ENCODE assay signal across 8 cellular contexts in the genomic region with DNA sequence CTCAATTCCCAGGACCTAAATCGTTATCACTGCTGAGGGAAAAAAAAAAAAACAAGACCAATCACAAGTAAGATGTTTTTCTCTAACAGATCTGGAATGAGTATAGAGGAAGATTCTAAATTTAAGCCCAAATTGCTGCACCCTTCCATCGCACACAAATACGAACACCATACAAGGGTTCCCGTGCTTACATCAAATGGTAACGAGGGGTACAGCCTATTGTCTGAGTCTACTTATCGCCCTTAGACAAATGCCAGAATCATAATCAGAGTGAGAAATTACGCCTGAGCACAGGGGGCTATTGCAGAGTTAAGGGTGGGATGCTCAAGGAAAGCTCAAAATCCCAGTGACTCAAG. TPM values are rescaled to one million over a fixed set of nuclear protein-coding genes. Genes with fewer than 3 reads are reported as not detected.
DNase-seq lines count a peak whose midpoint lies in the region; ATAC-seq and TF ChIP-seq lines count a peak whose summit lies in the region.

No MANE protein-coding gene starts in this region.

- CTCF ChIA-PET in naive thymus-derived CD4-positive, alpha-beta T cell (lab: Charles Lee), result interaction anchor here (0.7 to 0.9 kb wide), 2 partner anchors 74 to 75 kb away, joined by 3 to 4 read pairs; no protein-coding TSS in a partner anchor

- H3K27ac ChIP-seq in duodenal mucosa (ENCODE audit: low read depth, low read length), result peak overlapping the region; percentile 89
- H3K27ac ChIP-seq in naive thymus-derived CD4-positive, alpha-beta T cell (ENCODE audit: low read depth, low read length), result peak overlapping the region; percentile 98

- peak overlapping the region; percentile 62 to 83 for H3K9ac ChIP-seq in duodenal mucosa (ENCODE audit: low read depth in 1 of 2, low read length in 2 of 2)

- POLR2A ChIA-PET in naive thymus-derived CD4-positive, alpha-beta T cell (lab: Charles Lee), result interaction anchor here (0.8 to 2.3 kb wide), 9 partner anchors 17 to 270 kb away, joined by 3 to 13 read pairs (median 3); no protein-coding TSS in a partner anchor

- peak overlapping the region; percentile 87 to 96 (median 94) for H3K4me3 Mint-ChIP-seq in naive thymus-derived CD4-positive, alpha-beta T cell

- intact Hi-C loops in naive thymus-derived CD4-positive, alpha-beta T cell (cut with micrococcal nuclease), result loop anchor here (1.0 to 10.0 kb wide), 27 partner anchors 11 to 1985 kb away; partner anchors contain the start of genes GPALPP1 (in 2 of the 2), GTF2F2 (in 2 of the 2), LRCH1 (in 2 of the 2) and LRRC63 (in 2 of the 2)

- ATAC-seq in GM19324 (IDR thresholded peaks at IDR 0.05; ENCODE audit: low FRiP score, unreplicated experiment) (peak; percentile 11), GM19035 (IDR thresholded peaks at IDR 0.05; ENCODE audit: unreplicated experiment) (no peak), HG02763 (IDR thresholded peaks at IDR 0.05; ENCODE audit: unreplicated experiment) (no peak)
- peak; percentile 20 for ATAC-seq in naive thymus-derived CD4-positive, alpha-beta T cell

- peaks cover 10 to 13% of the 10 kb centered on the region in 2 donors for H3K4me1 ChIP-seq in duodenal mucosa (ENCODE audit: control insufficient read depth in 1 of 2, insufficient read depth in 2 of 2, low read length in 2 of 2)
- H3K4me1 ChIP-seq in naive thymus-derived CD4-positive, alpha-beta T cell (ENCODE audit: control insufficient read depth in 2 of 2, insufficient read depth in 2 of 2, low read length in 2 of 2), result peaks cover 22 to 26% of the 10 kb centered on the region in 2 donors

- in situ Hi-C loops in KBM-7 (cut with MboI; ENCODE audit: low pct_unique_long_range_greater_than_20kb, low sequenced_read_pairs), result no loop called here

- no peak for TF ChIP-seq CTCF in LNCaP clone FGC (IDR thresholded peaks at IDR 0.05; ENCODE audit: control insufficient read depth, extremely low read depth, insufficient read depth)

- peaks cover 20 to 69% (median 52%) of the 10 kb centered on the region in 7 donors for H3K4me1 Mint-ChIP-seq in naive thymus-derived CD4-positive, alpha-beta T cell

- peaks cover 0 to 16% (median 3%) of the 10 kb centered on the region in 5 donors for H3K36me3 Mint-ChIP-seq in naive thymus-derived CD4-positive, alpha-beta T cell

- no peaks in the 10 kb centered on the region for H3K9me3 ChIP-seq in duodenal mucosa (ENCODE audit: control insufficient read depth in 1 of 2, low read length in 2 of 2)
- no peaks in the 10 kb centered on the region for H3K9me3 ChIP-seq in naive thymus-derived CD4-positive, alpha-beta T cell (ENCODE audit: control insufficient read depth in 2 of 3, low read length in 3 of 3)

- DNase-seq in LNCaP clone FGC (ENCODE audit: low read depth) (no peak), KBM-7 (no peak)
- DNase-seq in naive thymus-derived CD4-positive, alpha-beta T cell, result no peak
- DNase-seq in effector CD8-positive, alpha-beta T cell (lab: John Stamatoyannopoulos, UW), result no peak

- H3K36me3 ChIP-seq in duodenal mucosa (ENCODE audit: control insufficient read depth in 1 of 2, insufficient read depth in 2 of 2, low read length in 2 of 2), result no peaks in the 10 kb centered on the region
- peaks cover 0 to 5% (median 0%) of the 10 kb centered on the region in 3 experiments for H3K36me3 ChIP-seq in naive thymus-derived CD4-positive, alpha-beta T cell (ENCODE audit: control insufficient read depth in 2 of 3, insufficient read depth in 3 of 3, low read length in 3 of 3)

- peaks cover 5 to 31% (median 15%) of the 10 kb centered on the region in 5 donors for H3K27me3 Mint-ChIP-seq in naive thymus-derived CD4-positive, alpha-beta T cell

- peaks cover 0 to 7% of the 10 kb centered on the region in 2 donors for H3K27me3 ChIP-seq in duodenal mucosa (ENCODE audit: control insufficient read depth in 1 of 2, insufficient read depth in 2 of 2, low read length in 2 of 2)
- H3K27me3 ChIP-seq in naive thymus-derived CD4-positive, alpha-beta T cell (ENCODE audit: control insufficient read depth in 2 of 2, insufficient read depth in 2 of 2, low read length in 2 of 2), result no peaks in the 10 kb centered on the region

- peak overlapping the region; percentile 93 to 99 (median 97) for H3K27ac Mint-ChIP-seq in naive thymus-derived CD4-positive, alpha-beta T cell

- H3K4me3 ChIP-seq in LNCaP clone FGC (ENCODE audit: low read depth, low read length) (peak overlapping the region; percentile 91), duodenal mucosa (ENCODE audit: low read depth in 1 of 2, low read length in 2 of 2) (peak overlapping the region; percentile 76 to 88)
- peak overlapping the region; percentile 89 for H3K4me3 ChIP-seq in naive thymus-derived CD4-positive, alpha-beta T cell (ENCODE audit: low read length)

- H3K9me3 Mint-ChIP-seq in naive thymus-derived CD4-positive, alpha-beta T cell, result peaks cover 0 to 3% (median 0%) of the 10 kb centered on the region in 11 donors

RNA-seq across cellular contexts. Expression of gene ZC3H13, which starts 0.6 kb away (rescaled TPM):
- total RNA-seq in naive thymus-derived CD4-positive, alpha-beta T cell, result 10 to 100 TPM; 41.1 to 67.0 (median 46.5) TPM
- 10 to 100 TPM; 34.4 to 42.0 TPM for polyA plus RNA-seq in naive thymus-derived CD4-positive, alpha-beta T cell

RNA-seq across cellular contexts. Expression of gene CPB2, which starts 52.9 kb away (rescaled TPM):
- not detected for total RNA-seq in naive thymus-derived CD4-positive, alpha-beta T cell
- polyA plus RNA-seq in naive thymus-derived CD4-positive, alpha-beta T cell, result not detected

Comparison
In these comparisons a context has a peak if more than half of its experiments do, and no peak if none do; other contexts are left out.
1. ATAC-seq: peak in GM19324 (single experiment) and naive thymus-derived CD4-positive, alpha-beta T cell (single experiment); none in GM19035 (single experiment) and HG02763 (single experiment).
2. Peak in every context shown above with its lines, with median percentiles within 50 percentile points of each other: H3K4me3 ChIP-seq.